ENCODE assay signal across 1 cellular context in the genomic region with DNA sequence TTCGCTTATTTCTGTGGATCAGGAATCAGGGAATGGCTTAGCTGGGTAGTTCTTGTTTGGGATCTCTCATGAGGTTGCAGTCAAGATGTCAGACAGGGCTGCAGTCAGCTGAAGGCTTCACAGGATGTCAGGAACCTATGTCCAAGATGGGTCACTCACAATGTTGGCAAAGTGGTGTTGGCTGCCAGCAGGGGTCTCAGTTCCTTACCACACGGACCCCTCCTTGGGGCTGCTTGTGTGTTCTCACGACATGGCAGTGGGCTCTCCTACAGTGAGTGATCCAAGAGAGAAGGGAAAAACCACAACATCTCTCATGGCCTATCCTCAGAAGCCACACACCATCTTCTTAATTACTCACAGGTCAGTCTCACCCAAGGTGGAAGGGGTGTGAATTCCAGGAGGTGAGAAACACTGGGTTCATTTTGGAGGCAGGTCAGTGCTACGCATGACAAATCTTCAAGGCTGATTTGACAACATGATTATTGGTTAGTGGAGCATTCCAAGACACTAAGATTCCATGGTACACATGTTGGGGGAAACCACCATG.
TF ChIP-seq lines count a peak whose summit lies in the region.

No MANE protein-coding gene starts in this region.

TF ChIP-seq in SK-N-SH, 30 proteins besides CTCF, POLR2A, EP300 and RAD21 (continued from another document):
- TF ChIP-seq, protein P1, sequence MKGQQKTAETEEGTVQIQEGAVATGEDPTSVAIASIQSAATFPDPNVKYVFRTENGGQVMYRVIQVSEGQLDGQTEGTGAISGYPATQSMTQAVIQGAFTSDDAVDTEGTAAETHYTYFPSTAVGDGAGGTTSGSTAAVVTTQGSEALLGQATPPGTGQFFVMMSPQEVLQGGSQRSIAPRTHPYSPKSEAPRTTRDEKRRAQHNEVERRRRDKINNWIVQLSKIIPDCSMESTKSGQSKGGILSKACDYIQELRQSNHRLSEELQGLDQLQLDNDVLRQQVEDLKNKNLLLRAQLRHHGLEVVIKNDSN (IDR thresholded peaks at IDR 0.05; ENCODE audit: borderline replicate concordance, low read depth): no peak
- TF ChIP-seq FOSL2 (IDR thresholded peaks at IDR 0.05; ENCODE audit: borderline replicate concordance, low read depth): no peak
- TF ChIP-seq, protein P2, sequence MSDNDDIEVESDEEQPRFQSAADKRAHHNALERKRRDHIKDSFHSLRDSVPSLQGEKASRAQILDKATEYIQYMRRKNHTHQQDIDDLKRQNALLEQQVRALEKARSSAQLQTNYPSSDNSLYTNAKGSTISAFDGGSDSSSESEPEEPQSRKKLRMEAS (IDR thresholded peaks at IDR 0.05; ENCODE audit: low read depth): no peak
- TF ChIP-seq, protein P3, sequence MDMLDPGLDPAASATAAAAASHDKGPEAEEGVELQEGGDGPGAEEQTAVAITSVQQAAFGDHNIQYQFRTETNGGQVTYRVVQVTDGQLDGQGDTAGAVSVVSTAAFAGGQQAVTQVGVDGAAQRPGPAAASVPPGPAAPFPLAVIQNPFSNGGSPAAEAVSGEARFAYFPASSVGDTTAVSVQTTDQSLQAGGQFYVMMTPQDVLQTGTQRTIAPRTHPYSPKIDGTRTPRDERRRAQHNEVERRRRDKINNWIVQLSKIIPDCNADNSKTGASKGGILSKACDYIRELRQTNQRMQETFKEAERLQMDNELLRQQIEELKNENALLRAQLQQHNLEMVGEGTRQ (IDR thresholded peaks at IDR 0.05; ENCODE audit: borderline replicate concordance, low read depth, low read length): no peak
- TF ChIP-seq ELF1 (IDR thresholded peaks at IDR 0.05): no peak
- TF ChIP-seq RCOR1 (IDR thresholded peaks at IDR 0.05; ENCODE audit: low read length): no peak
